8 cellular contexts compared by ENCODE assay signal in genomic region chr17:82654611-82655010, GRCh38. TPM values are rescaled to one million over a fixed set of nuclear protein-coding genes. Genes with fewer than 3 reads are reported as not detected.
DNase-seq lines count a peak whose midpoint lies in the region; ATAC-seq and TF ChIP-seq lines count a peak whose summit lies in the region.
"Not testable (repeated sequence)": the region's sequence is repeated elsewhere in the genome, so short reads cannot be mapped to it uniquely, and the experiment has no call there.

No MANE protein-coding gene starts in this region.

- POLR2A ChIA-PET in PC-9 (lab: Charles Lee; ENCODE audit: unreplicated experiment), result interaction anchor here (0.6 kb wide), 1 partner anchor 1975 kb away, joined by 3 read pairs; no protein-coding TSS in a partner anchor

- not testable (repeated sequence) for H3K27me3 Mint-ChIP-seq in stimulated activated memory B cell treated with anti-CD40 and anti-IgM and Interleukin-4, amounts not matched to agents 10 μg/mL and 1 μg/mL and 100 μg/mL, for 72 hours

- not testable (repeated sequence) for H3K4me1 Mint-ChIP-seq in stimulated activated memory B cell treated with anti-CD40 and anti-IgM and Interleukin-4, amounts not matched to agents 10 μg/mL and 1 μg/mL and 100 μg/mL, for 72 hours

- peak overlapping the region in 6 of 10 experiments; percentile 1 to 21 (median 4); a peak in 4 of 20 replicates for H3K4me3 ChIP-seq in BLaER1 treated with 17β-estradiol and CSF1 and Interleukin-3, amounts not matched to agents 10 nM and 100 nM
- H3K4me3 ChIP-seq in PC-9; colonic mucosa; lower lobe of right lung; urinary bladder (ENCODE audit: low read depth, low read length): not testable (repeated sequence)
- H3K4me3 ChIP-seq in heart left ventricle (peak overlapping the region in 1 of 12 donors; percentile 25), neutrophil (ENCODE audit: low read depth in 1 of 2, low read length in 1 of 2) (peak overlapping the region; percentile 37 to 40)

- peak overlapping the region; percentile 55 to 79 (median 71) for H3K27ac ChIP-seq in BLaER1 treated with 17β-estradiol and CSF1 and Interleukin-3, amounts not matched to agents 10 nM and 100 nM
- H3K27ac ChIP-seq in PC-9 (peak overlapping the region; percentile 52), colonic mucosa (peak overlapping the region; percentile 80), heart left ventricle (peak overlapping the region; percentile 1 to 78 (median 62)), lower lobe of right lung (peak overlapping the region; percentile 49), neutrophil (peak overlapping the region; percentile 75), urinary bladder (ENCODE audit: low read depth) (peak overlapping the region; percentile 39)

- not testable (repeated sequence) for TF ChIP-seq POLR2A in heart left ventricle (IDR thresholded peaks at IDR 0.05)

- H3K4me2 ChIP-seq in BLaER1 treated with 17β-estradiol and CSF1 and Interleukin-3, amounts not matched to agents 10 nM and 100 nM, result peak overlapping the region; percentile 66 to 90 (median 82)
- H3K4me2 ChIP-seq in PC-9, result peak overlapping the region; percentile 47

- TF ChIP-seq CTCF in PC-9 (conservative IDR thresholded peaks at IDR 0.05); colonic mucosa (IDR thresholded peaks at IDR 0.05); heart left ventricle (IDR thresholded peaks at IDR 0.05); lower lobe of right lung (IDR thresholded peaks at IDR 0.05); neutrophil (IDR thresholded peaks at IDR 0.05): not testable (repeated sequence)

- not testable (repeated sequence) for BruUV-seq in PC-9 (replicated peaks; lab: Mats Ljungman, UMichigan)

- CTCF ChIA-PET in PC-9 (lab: Charles Lee), result not testable (repeated sequence)

- H3K4me3 Mint-ChIP-seq in stimulated activated memory B cell treated with anti-CD40 and anti-IgM and Interleukin-4, amounts not matched to agents 10 μg/mL and 1 μg/mL and 100 μg/mL, for 72 hours, result not testable (repeated sequence)

- not testable (repeated sequence) for DNase-seq in PC-9, colonic mucosa
- DNase-seq in heart left ventricle, result peak in 1 of 5 donors; percentile 18
- peak; percentile 39 for DNase-seq in lower lobe of right lung

- H3K27ac Mint-ChIP-seq in stimulated activated memory B cell treated with anti-CD40 and anti-IgM and Interleukin-4, amounts not matched to agents 10 μg/mL and 1 μg/mL and 100 μg/mL, for 72 hours, result peak overlapping the region; percentile 58

- H3K27me3 ChIP-seq in BLaER1 treated with 17β-estradiol and CSF1 and Interleukin-3, amounts not matched to agents 10 nM and 100 nM; PC-9 (ENCODE audit: insufficient read depth, low read depth); colonic mucosa; heart left ventricle; lower lobe of right lung (ENCODE audit: low read depth); neutrophil: not testable (repeated sequence)

- not testable (repeated sequence) for H3K36me3 Mint-ChIP-seq in stimulated activated memory B cell treated with anti-CD40 and anti-IgM and Interleukin-4, amounts not matched to agents 10 μg/mL and 1 μg/mL and 100 μg/mL, for 72 hours

- peak overlapping the region; percentile 50 to 78 (median 70) for H3K9ac ChIP-seq in BLaER1 treated with 17β-estradiol and CSF1 and Interleukin-3, amounts not matched to agents 10 nM and 100 nM
- peak overlapping the region in 1 of 2 donors; percentile 81 for H3K9ac ChIP-seq in colonic mucosa (ENCODE audit: low read depth in 2 of 2, low read length in 2 of 2)

- H3K9me3 ChIP-seq in BLaER1 treated with 17β-estradiol and CSF1 and Interleukin-3, amounts not matched to agents 10 nM and 100 nM (replicated peaks in 1 of 11); PC-9 (ENCODE audit: insufficient read depth, low read depth); colonic mucosa; heart left ventricle; lower lobe of right lung; neutrophil: not testable (repeated sequence)

- ATAC-seq in heart left ventricle; lower lobe of right lung; stimulated activated memory B cell treated with anti-CD40 and anti-IgM and Interleukin-4, amounts not matched to agents 10 μg/mL and 1 μg/mL and 100 μg/mL, for 72 hours: not testable (repeated sequence)

- peak overlapping the region; percentile 67; the same call in 1 of the 2 replicates for H2AFZ ChIP-seq in PC-9

- WGBS in heart left ventricle, 4 donors, result 86 to 92% (median 89%) methylated on average over 4 to 6 of the region's 6 CpGs
- WGBS in urinary bladder, result 86% methylated on average over 6 of the region's 6 CpGs

- H3K9me3 Mint-ChIP-seq in stimulated activated memory B cell treated with anti-CD40 and anti-IgM and Interleukin-4, amounts not matched to agents 10 μg/mL and 1 μg/mL and 100 μg/mL, for 72 hours, result not testable (repeated sequence)

- H3K79me2 ChIP-seq in PC-9 (ENCODE audit: low read depth), result not testable (repeated sequence)

- H3K4me1 ChIP-seq in BLaER1 treated with 17β-estradiol and CSF1 and Interleukin-3, amounts not matched to agents 10 nM and 100 nM, result peaks cover 22 to 35% (median 32%) of the 10 kb centered on the region in 10 experiments
- H3K4me1 ChIP-seq in PC-9 (replicated peaks; ENCODE audit: insufficient read depth), result peaks cover 14% of the 10 kb centered on the region
- H3K4me1 ChIP-seq in colonic mucosa; lower lobe of right lung; urinary bladder (ENCODE audit: insufficient read depth): not testable (repeated sequence)
- peaks cover 0 to 20% (median 4%) of the 10 kb centered on the region in 12 donors for H3K4me1 ChIP-seq in heart left ventricle
- peaks cover 19 to 22% of the 10 kb centered on the region in 2 experiments for H3K4me1 ChIP-seq in neutrophil (ENCODE audit: control insufficient read depth in 1 of 2, insufficient read depth in 1 of 2, low read depth in 1 of 2, low read length in 1 of 2)

- not testable (repeated sequence) for H3F3A ChIP-seq in PC-9 (ENCODE audit: insufficient read depth, low read depth)

- H3K36me3 ChIP-seq in BLaER1 treated with 17β-estradiol and CSF1 and Interleukin-3, amounts not matched to agents 10 nM and 100 nM; PC-9 (ENCODE audit: low read depth); colonic mucosa; neutrophil; urinary bladder (ENCODE audit: insufficient read depth): not testable (repeated sequence)
- peaks cover 0 to 43% (median 13%) of the 10 kb centered on the region in 9 donors for H3K36me3 ChIP-seq in heart left ventricle
- H3K36me3 ChIP-seq in lower lobe of right lung, result peaks cover 22% of the 10 kb centered on the region

- intact Hi-C loops in PC-9 (cut with micrococcal nuclease; ENCODE audit: unreplicated experiment); colonic mucosa (cut with DNase I); lower lobe of right lung (cut with DNase I): not testable (repeated sequence)
- intact Hi-C loops in heart left ventricle (cut with DNase I), result loop anchor here in 1 of 10 donors (5.0 kb wide), 1 partner anchor 43 kb away; the partner anchor contains the start of gene RAB40B

- not testable (repeated sequence) for H4K20me1 ChIP-seq in BLaER1 treated with 17β-estradiol and CSF1 and Interleukin-3, amounts not matched to agents 10 nM and 100 nM; PC-9 (ENCODE audit: insufficient read depth)

- H3K9me2 ChIP-seq in PC-9 (ENCODE audit: insufficient read depth), result not testable (repeated sequence)

RNA-seq across cellular contexts. Expression of gene WDR45B, which starts 6.4 kb away (rescaled TPM):
- 65.1 and 84.9 TPM in 2 replicates for total RNA-seq in PC-9 (2021)
- 100 to 1,000 TPM in 1 of 2 donors, 10 to 100 TPM in 1; 58.8 to 119 TPM for total RNA-seq in colonic mucosa
- total RNA-seq in heart left ventricle, result 10 to 100 TPM; 33.9 to 48.2 (median 40.1) TPM
- polyA plus RNA-seq in heart left ventricle, result 10 to 100 TPM; 23.5 to 60.7 TPM
- total RNA-seq in lower lobe of right lung, result 66.1 TPM
- 60.3 TPM for total RNA-seq in urinary bladder
- 73.7 TPM for polyA plus RNA-seq in urinary bladder

RNA-seq across cellular contexts. Expression of gene RAB40B, which starts 43.9 kb away (rescaled TPM):
- 7.9 and 11.0 TPM in 2 replicates for total RNA-seq in PC-9 (2021)
- 10 to 100 TPM; 34.7 to 35.8 TPM for total RNA-seq in colonic mucosa
- 10 to 100 TPM; 15.2 to 37.7 (median 23.7) TPM for total RNA-seq in heart left ventricle
- polyA plus RNA-seq in heart left ventricle, result 10 to 100 TPM; 10.9 to 13.3 TPM
- total RNA-seq in lower lobe of right lung, result 10.2 TPM
- total RNA-seq in urinary bladder, result 9.8 TPM
- 25.7 TPM for polyA plus RNA-seq in urinary bladder
